1 cellular context compared by ENCODE assay signal in genomic region chr7:135475521-135475920, GRCh38.
TF ChIP-seq lines count a peak whose summit lies in the region.

No MANE protein-coding gene starts in this region.

TF ChIP-seq in K562, 482 proteins besides CTCF, POLR2A, EP300 and RAD21:
- TF ChIP-seq ZNF121 (CRISPR knock-in tag; conservative IDR thresholded peaks at IDR 0.05), result peak; percentile 80
- TF ChIP-seq HMGXB4 (CRISPR knock-in tag; IDR thresholded peaks at IDR 0.05), result no peak
